ENCODE assay signal across 4 cellular contexts in the genomic region with DNA sequence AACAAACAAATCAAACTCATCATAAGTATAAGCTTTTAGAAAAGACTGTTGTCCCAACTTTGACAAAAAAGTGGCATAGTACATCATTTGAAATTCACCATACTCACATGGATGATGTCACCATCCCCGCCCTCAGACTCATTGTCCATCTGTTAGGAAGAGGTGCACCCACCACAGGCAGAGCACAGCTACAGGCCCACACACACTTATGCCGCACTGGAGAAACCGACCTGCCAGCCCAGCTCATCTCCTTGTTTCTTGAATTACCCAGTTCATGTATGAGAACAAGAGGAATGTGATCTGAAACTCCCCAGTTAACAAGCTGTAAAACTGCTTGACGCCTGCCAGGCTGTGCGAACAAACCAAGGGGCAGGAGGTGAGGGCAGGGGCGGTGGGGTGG.
"Had no signal": no experiment of that assay in that cellular context is flagged by ENCODE, and none has a peak within 500 bp of the region (broad histone marks: within the 10 kb centered on the region; RNA-seq: fewer than 3 reads in every experiment).

No MANE protein-coding gene starts in this region.

- DNase-seq: GM23248, GOT3, H7, HFFc6 had no signal
